Comparison of ENCODE assay signal across 14 cellular contexts in the genomic region with DNA sequence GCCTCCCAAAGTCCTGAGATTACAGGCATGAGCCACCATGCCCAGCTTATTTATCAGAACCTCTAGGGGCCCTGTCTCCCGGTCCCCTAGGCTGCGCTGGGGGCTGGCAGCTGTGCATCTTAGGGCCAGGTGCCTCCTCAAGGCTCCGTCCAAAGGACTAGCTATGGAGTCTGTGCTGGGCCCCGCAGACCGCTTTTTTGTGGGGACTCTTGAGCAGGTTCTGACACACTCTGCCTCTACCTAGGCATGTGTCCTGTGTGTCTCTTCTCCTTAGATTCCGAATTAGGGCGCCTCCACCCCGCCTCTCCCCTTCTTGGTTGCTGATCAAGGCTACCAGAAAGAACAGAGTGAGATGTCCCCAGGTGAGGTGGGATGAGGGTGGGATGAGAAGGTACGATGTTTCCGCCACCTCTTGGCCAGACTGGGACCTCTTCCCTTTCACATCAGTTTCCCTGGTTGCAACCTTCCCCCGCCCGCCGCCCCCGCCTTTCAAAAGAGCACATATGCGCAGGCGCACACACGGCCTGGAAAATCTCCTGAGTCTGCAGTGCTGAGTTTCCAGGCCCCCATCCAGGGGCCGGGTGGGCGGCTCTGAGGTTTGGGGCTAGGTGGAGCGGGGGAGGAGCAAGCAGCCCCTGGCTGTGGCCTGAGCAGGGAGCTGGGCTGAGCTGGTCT. TPM values are rescaled to one million over a fixed set of nuclear protein-coding genes. Genes with fewer than 3 reads are reported as not detected.
A peak's percentile ranks its signal among the peaks of the same experiment; 100 is the strongest.
DNase-seq lines count a peak whose midpoint lies in the region; ATAC-seq and TF ChIP-seq lines count a peak whose summit lies in the region.
"Had no signal": no experiment of that assay in that cellular context is flagged by ENCODE, and none has a peak within 500 bp of the region (broad histone marks: within the 10 kb centered on the region; RNA-seq: fewer than 3 reads in every experiment).

No MANE protein-coding gene starts in this region.

- no peaks in the 10 kb centered on the region for H3K9me3 Mint-ChIP-seq in MCF 10A (ENCODE audit: unreplicated experiment)
- no peaks in the 10 kb centered on the region for H3K9me3 Mint-ChIP-seq in activated T-helper 2 cell treated with anti-CD3 and anti-CD28 coated beads, Interferon-gamma antibody, Interleukin-2, Interleukin-4, amounts not matched to agents 10 μg/mL and 5 μg/mL and 100 μg/mL, durations not matched to agents 14 hours and 24 hours and 36 hours

- peaks cover 11% of the 10 kb centered on the region for H3K27me3 Mint-ChIP-seq in MCF 10A (ENCODE audit: insufficient read depth, unreplicated experiment)
- H3K27me3 Mint-ChIP-seq in activated T-helper 2 cell treated with anti-CD3 and anti-CD28 coated beads, Interferon-gamma antibody, Interleukin-2, Interleukin-4, amounts not matched to agents 10 μg/mL and 5 μg/mL and 100 μg/mL, durations not matched to agents 14 hours and 24 hours and 36 hours (ENCODE audit: low read depth): no peaks in the 10 kb centered on the region

- peak overlapping the region; percentile 59 for H3K23ac ChIP-seq in neuronal stem cell (ENCODE audit: low read depth, low read length, poor library complexity)

- H3K27ac Mint-ChIP-seq in MCF 10A (ENCODE audit: low read depth, unreplicated experiment): no peak overlapping the region
- peak overlapping the region; percentile 99 for H3K27ac Mint-ChIP-seq in activated T-helper 2 cell treated with anti-CD3 and anti-CD28 coated beads, Interferon-gamma antibody, Interleukin-2, Interleukin-4, amounts not matched to agents 10 μg/mL and 5 μg/mL and 100 μg/mL, durations not matched to agents 14 hours and 24 hours and 36 hours

- peak overlapping the region; percentile 38 for H2AK5ac ChIP-seq in neuronal stem cell (ENCODE audit: low read depth, low read length)

- POLR2A ChIA-PET in MCF 10A (lab: Yijun Ruan, JAX): no interaction called here

- TF ChIP-seq POLR2A in breast epithelium (IDR thresholded peaks at IDR 0.05): no peak

- H3K4me2 ChIP-seq in neuronal stem cell (ENCODE audit: insufficient read depth, low read length, poor library complexity, severe bottlenecking): no peak overlapping the region

- H3K18ac ChIP-seq in neuronal stem cell (ENCODE audit: low read length): peak overlapping the region; percentile 34

- H2BK12ac ChIP-seq in neuronal stem cell (ENCODE audit: low read length): no peak overlapping the region

- H2AFZ ChIP-seq in neuronal stem cell (ENCODE audit: low read length): no peak overlapping the region

- DNase-seq in breast epithelium (ENCODE audit: low spot score in 2 of 2): no peak
- no peak for DNase-seq in MCF 10A (ENCODE audit: unreplicated experiment)
- no peak for DNase-seq in activated T-helper 2 cell treated with anti-CD3 and anti-CD28 coated beads, Interferon-gamma antibody, Interleukin-2, Interleukin-4, amounts not matched to agents 10 μg/mL and 5 μg/mL and 100 μg/mL, durations not matched to agents 14 hours and 24 hours and 36 hours (ENCODE audit: low spot score)
- DNase-seq in neuronal stem cell (ENCODE audit: low spot score): no peak
- DNase-seq in NCI-H1417 treated with DMSO at 0.1 percent for 48 hours (lab: John Stamatoyannopoulos, UW): no peak
- DNase-seq in OCI-M1 (lab: John Stamatoyannopoulos, UW): no peak
- DNase-seq: 8988T, DMS79, esophagus squamous epithelium, islet precursor cell, NCI-H1105 had no signal

- peaks cover 6% of the 10 kb centered on the region for H3K36me3 Mint-ChIP-seq in MCF 10A (ENCODE audit: insufficient read depth, unreplicated experiment)
- H3K36me3 Mint-ChIP-seq in activated T-helper 2 cell treated with anti-CD3 and anti-CD28 coated beads, Interferon-gamma antibody, Interleukin-2, Interleukin-4, amounts not matched to agents 10 μg/mL and 5 μg/mL and 100 μg/mL, durations not matched to agents 14 hours and 24 hours and 36 hours (ENCODE audit: low read depth): peaks cover 10% of the 10 kb centered on the region

- no peaks in the 10 kb centered on the region for H3K4me1 ChIP-seq in breast epithelium
- peaks cover 14 to 19% of the 10 kb centered on the region in 2 donors for H3K4me1 ChIP-seq in neuronal stem cell (ENCODE audit: control insufficient read depth in 2 of 2, insufficient read depth in 1 of 2, low read depth in 1 of 2, low read length in 2 of 2)

- H2BK15ac ChIP-seq in neuronal stem cell (ENCODE audit: low read length): peak overlapping the region; percentile 51

- H3K36me3 ChIP-seq in breast epithelium (no peaks in the 10 kb centered on the region), neuronal stem cell (replicated peaks in 1 of 2; ENCODE audit: control insufficient read depth in 2 of 2, insufficient read depth in 2 of 2, low read length in 2 of 2) (no peaks in the 10 kb centered on the region)
- H3K36me3 ChIP-seq: esophagus squamous epithelium had no signal

- no peaks in the 10 kb centered on the region for H3K79me1 ChIP-seq in neuronal stem cell (ENCODE audit: low read depth, low read length)

- no peak overlapping the region for H4K8ac ChIP-seq in neuronal stem cell (ENCODE audit: low read depth, low read length)

- WGBS in neuronal stem cell (ENCODE audit: extremely low coverage in 2 of 2, insufficient read length in 2 of 2, insufficient replicate concordance in 1 of 2), 2 donors: no CpG with 5 or more reads among the region's 20 CpGs

- ATAC-seq in HG02763 (IDR thresholded peaks at IDR 0.05; ENCODE audit: unreplicated experiment) (no peak), HG03565 (IDR thresholded peaks at IDR 0.05; ENCODE audit: unreplicated experiment) (no peak)

- H3K27ac ChIP-seq in breast epithelium (peak overlapping the region; percentile 21 to 25), neuronal stem cell (replicated peaks; ENCODE audit: low read length) (no peak overlapping the region)
- H3K27ac ChIP-seq: esophagus squamous epithelium had no signal

- peak overlapping the region; percentile 41 for H3K14ac ChIP-seq in neuronal stem cell (ENCODE audit: low read length)

- H2BK5ac ChIP-seq in neuronal stem cell (ENCODE audit: low read length): no peak overlapping the region

- no peaks in the 10 kb centered on the region for H3K9me3 ChIP-seq in breast epithelium
- no peaks in the 10 kb centered on the region for H3K9me3 ChIP-seq in neuronal stem cell (replicated peaks in 1 of 2; ENCODE audit: control insufficient read depth in 2 of 2, insufficient read depth in 1 of 2, low read depth in 1 of 2, low read length in 2 of 2)
- H3K9me3 ChIP-seq: esophagus squamous epithelium had no signal

- H3K4ac ChIP-seq in neuronal stem cell (ENCODE audit: low read length): no peak overlapping the region

- no peak overlapping the region for H3K9ac ChIP-seq in neuronal stem cell (ENCODE audit: low read depth, low read length, poor library complexity)

- no peak overlapping the region for H3K4me3 Mint-ChIP-seq in MCF 10A (ENCODE audit: unreplicated experiment)
- peak overlapping the region; percentile 82 for H3K4me3 Mint-ChIP-seq in activated T-helper 2 cell treated with anti-CD3 and anti-CD28 coated beads, Interferon-gamma antibody, Interleukin-2, Interleukin-4, amounts not matched to agents 10 μg/mL and 5 μg/mL and 100 μg/mL, durations not matched to agents 14 hours and 24 hours and 36 hours (ENCODE audit: low read depth)

- BruUV-seq in MCF 10A (replicated peaks; lab: Mats Ljungman, UMichigan): no TSS peak

- no peak overlapping the region for H4K91ac ChIP-seq in neuronal stem cell (ENCODE audit: low read depth, low read length, poor library complexity)

- H3K27me3 ChIP-seq in breast epithelium (no peaks in the 10 kb centered on the region), neuronal stem cell (ENCODE audit: control insufficient read depth in 3 of 3, insufficient read depth in 3 of 3, low read depth in 1 of 3, low read length in 3 of 3) (peaks cover 0 to 71% (median 0%) of the 10 kb centered on the region in 3 experiments)

- intact Hi-C loops in breast epithelium (cut with DNase I; ENCODE audit: low total_unique reads): no loop called here
- intact Hi-C loops in MCF 10A (cut with micrococcal nuclease): no loop called here
- intact Hi-C loops in activated T-helper 2 cell treated with anti-CD3 and anti-CD28 coated beads, Interferon-gamma antibody, Interleukin-2, Interleukin-4, amounts not matched to agents 10 μg/mL and 5 μg/mL and 100 μg/mL, durations not matched to agents 14 hours and 24 hours and 36 hours (cut with micrococcal nuclease): no loop called here

- CTCF ChIA-PET in MCF 10A (lab: Yijun Ruan, JAX): interaction anchor here (0.6 to 4.5 kb wide), 6 partner anchors 21 to 937 kb away, joined by 3 to 18 read pairs (median 3); no protein-coding TSS in a partner anchor

- H3K4me1 Mint-ChIP-seq in MCF 10A (ENCODE audit: insufficient read depth, unreplicated experiment): peaks cover 6% of the 10 kb centered on the region
- peaks cover 53% of the 10 kb centered on the region for H3K4me1 Mint-ChIP-seq in activated T-helper 2 cell treated with anti-CD3 and anti-CD28 coated beads, Interferon-gamma antibody, Interleukin-2, Interleukin-4, amounts not matched to agents 10 μg/mL and 5 μg/mL and 100 μg/mL, durations not matched to agents 14 hours and 24 hours and 36 hours (ENCODE audit: low read depth)

- H3K4me3 ChIP-seq in breast epithelium (no peak overlapping the region), neuronal stem cell (ENCODE audit: low read length in 2 of 2) (no peak overlapping the region)
- H3K4me3 ChIP-seq: esophagus squamous epithelium had no signal

- no peak for TF ChIP-seq CTCF in breast epithelium (IDR thresholded peaks at IDR 0.05)
- no peak for TF ChIP-seq CTCF in MCF 10A (IDR thresholded peaks at IDR 0.05; ENCODE audit: unreplicated experiment)

- H2BK120ac ChIP-seq in neuronal stem cell (ENCODE audit: low read depth, low read length): peak overlapping the region; percentile 43

RNA-seq across cellular contexts. Expression of a gene that starts 5.0 kb away (rescaled TPM):
- total RNA-seq in breast epithelium (1 to 10 TPM; 1.4 to 4.2 (median 2.9) TPM), MCF 10A (2022) (not detected in 2 replicates)
- 388 and 398 TPM in 2 replicates for total RNA-seq in activated T-helper 2 cell treated with anti-CD3 and anti-CD28 coated beads, Interferon-gamma antibody, Interleukin-2, Interleukin-4, amounts not matched to agents 10 μg/mL and 5 μg/mL and 100 μg/mL, durations not matched to agents 14 hours and 24 hours and 36 hours
- polyA plus RNA-seq in neuronal stem cell (2013, experiment 1 of 2): not detected
- not detected for polyA plus RNA-seq in neuronal stem cell (2013, experiment 2 of 2)
- total RNA-seq: bronchial epithelial cell had no signal

RNA-seq across cellular contexts. Expression of a gene that starts 20.9 kb away (rescaled TPM):
- total RNA-seq in breast epithelium (10 to 100 TPM; 29.9 to 41.1 (median 34.7) TPM), MCF 10A (2022) (94.8 and 126 TPM in 2 replicates)
- total RNA-seq in activated T-helper 2 cell treated with anti-CD3 and anti-CD28 coated beads, Interferon-gamma antibody, Interleukin-2, Interleukin-4, amounts not matched to agents 10 μg/mL and 5 μg/mL and 100 μg/mL, durations not matched to agents 14 hours and 24 hours and 36 hours: 57.9 and 64.7 TPM in 2 replicates
- 33.4 TPM for polyA plus RNA-seq in neuronal stem cell (2013, experiment 1 of 2)
- 32.1 TPM for polyA plus RNA-seq in neuronal stem cell (2013, experiment 2 of 2)

RNA-seq across cellular contexts. Expression of a gene that starts 28.2 kb away (rescaled TPM):
- total RNA-seq in breast epithelium (10 to 100 TPM in 1 of 3 donors, 1 to 10 TPM in 1, not detected in 1; 2.6 to 11.3 TPM), MCF 10A (2022) (0.32 and 0.56 TPM in 2 replicates)
- total RNA-seq in activated T-helper 2 cell treated with anti-CD3 and anti-CD28 coated beads, Interferon-gamma antibody, Interleukin-2, Interleukin-4, amounts not matched to agents 10 μg/mL and 5 μg/mL and 100 μg/mL, durations not matched to agents 14 hours and 24 hours and 36 hours: not detected in 2 replicates
- 0.21 TPM for polyA plus RNA-seq in neuronal stem cell (2013, experiment 1 of 2)
- polyA plus RNA-seq in neuronal stem cell (2013, experiment 2 of 2): 0.15 TPM
- total RNA-seq: bronchial epithelial cell had no signal

RNA-seq across cellular contexts. Expression of a gene that starts 42.7 kb away (rescaled TPM):
- total RNA-seq in breast epithelium (not detected), MCF 10A (2022) (not detected in 2 replicates)
- total RNA-seq in activated T-helper 2 cell treated with anti-CD3 and anti-CD28 coated beads, Interferon-gamma antibody, Interleukin-2, Interleukin-4, amounts not matched to agents 10 μg/mL and 5 μg/mL and 100 μg/mL, durations not matched to agents 14 hours and 24 hours and 36 hours: not detected in 2 replicates
- 0.06 TPM for polyA plus RNA-seq in neuronal stem cell (2013, experiment 1 of 2)
- 0.08 TPM for polyA plus RNA-seq in neuronal stem cell (2013, experiment 2 of 2)
- total RNA-seq: bronchial epithelial cell had no signal

Comparison
In these comparisons a context has a peak if more than half of its experiments do, and no peak if none do; other contexts are left out.
1. RNA of a gene that starts 5.0 kb away (total RNA-seq): 388 to 398 TPM in activated T-helper 2 cell treated with anti-CD3 and anti-CD28 coated beads, Interferon-gamma antibody, Interleukin-2, Interleukin-4, amounts not matched to agents 10 μg/mL and 5 μg/mL and 100 μg/mL, durations not matched to agents 14 hours and 24 hours and 36 hours; 1.4 to 4.2 TPM in breast epithelium and not detected in MCF 10A; every median in the first group is over 10 times any median in the second.